ENCODE assay signal across 8 cellular contexts in the genomic region with DNA sequence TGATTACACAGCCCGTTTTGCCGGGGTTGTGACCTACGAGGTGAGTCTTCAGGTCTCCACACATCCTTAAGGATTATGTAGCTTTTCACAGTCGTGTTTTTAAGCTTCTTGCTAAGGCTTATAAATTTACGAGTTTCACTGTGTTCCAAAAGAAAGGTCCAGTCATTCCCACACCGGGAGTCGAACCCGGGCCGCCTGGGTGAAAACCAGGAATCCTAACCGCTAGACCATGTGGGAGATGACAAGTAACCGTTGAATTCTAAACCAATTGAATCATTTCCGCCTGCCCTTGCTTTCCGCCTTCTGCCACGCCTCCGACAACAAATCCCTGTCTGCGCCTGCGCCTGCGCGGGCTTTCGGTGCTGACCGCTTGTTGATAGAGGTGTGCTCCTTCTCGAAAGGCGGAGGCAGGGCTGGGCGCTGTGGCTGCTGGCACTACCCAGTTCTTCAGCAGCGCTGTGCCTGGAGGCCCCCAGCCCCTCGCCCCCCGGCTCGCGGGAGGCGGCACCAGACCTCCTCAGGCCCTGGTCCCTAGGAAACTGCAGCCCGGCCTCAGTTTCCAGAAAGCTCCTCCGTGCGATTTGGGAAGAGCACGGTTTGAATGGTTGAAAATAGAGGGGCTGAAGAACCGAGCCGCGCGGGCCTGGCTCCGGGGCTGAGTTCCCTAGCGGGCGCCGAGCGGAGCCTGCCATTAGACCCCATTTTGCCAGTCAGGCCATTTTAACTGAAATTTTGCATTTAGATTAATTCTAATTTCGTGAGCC.
DNase-seq lines count a peak whose midpoint lies in the region; ATAC-seq, FAIRE-seq and TF ChIP-seq lines count a peak whose summit lies in the region.

No MANE protein-coding gene starts in this region.

- TF ChIP-seq POLR2A in GM18951 (IDR thresholded peaks at IDR 0.05; ENCODE audit: extremely low read depth, insufficient read depth, insufficient read length), result peak; percentile 66

- peak; percentile 38 for FAIRE-seq in colon (lab: Jason Lieb, UNC)

- peak; percentile 96 for ATAC-seq in HG03280 (IDR thresholded peaks at IDR 0.05; ENCODE audit: unreplicated experiment)

- in situ Hi-C loops in GM18951 (cut with MboI; ENCODE audit: low sequenced_read_pairs, unreplicated experiment), result no loop called here

- DNase-seq in AG08395 (ENCODE audit: low spot score) (peak; percentile 97), NCI-H460 (ENCODE audit: extremely low read depth, low read depth) (peak; percentile 92), kidney glomerular epithelial cell (lab: John Stamatoyannopoulos, UW) (peak; percentile 97)
- DNase-seq in activated CD4-positive, alpha-beta T cell treated with anti-CD3 and anti-CD28 coated beads for 48 hours, result peak; percentile 97
- peak; percentile 96 for DNase-seq in stimulated activated CD4-positive, alpha-beta T cell treated with anti-CD3 and anti-CD28 coated beads, Interleukin-15, amount 100 ng/mL, for 24 hours

Comparison
In these comparisons a context has a peak if more than half of its experiments do, and no peak if none do; other contexts are left out.
1. Peak in every context shown above with its lines: DNase-seq and ATAC-seq.